Comparison of ENCODE assay signal across 2 cellular contexts in the genomic region with DNA sequence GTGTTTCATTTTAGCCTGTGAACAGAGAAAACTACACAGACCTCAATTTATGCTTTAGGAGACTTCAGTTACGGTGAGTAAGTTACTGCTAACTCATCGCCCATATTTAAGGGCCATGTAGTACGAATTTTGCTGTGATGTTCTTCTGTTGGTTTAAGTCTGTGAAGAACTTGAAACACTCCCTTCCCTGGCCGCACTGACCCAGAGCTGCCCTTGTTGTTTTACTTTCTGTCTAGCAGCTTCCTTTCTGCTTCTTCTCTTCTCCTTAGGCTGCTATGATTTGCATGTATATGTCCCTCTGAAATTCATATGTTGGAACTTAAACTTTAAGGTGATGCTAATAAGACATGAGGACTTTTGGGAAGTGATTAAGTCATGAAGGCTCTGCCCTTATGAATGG.
TF ChIP-seq lines count a peak whose summit lies in the region.

No MANE protein-coding gene starts in this region.

TF ChIP-seq in GM23338, 12 proteins besides CTCF, POLR2A, EP300 and RAD21 (continued from another document):
- TF ChIP-seq, protein P1, sequence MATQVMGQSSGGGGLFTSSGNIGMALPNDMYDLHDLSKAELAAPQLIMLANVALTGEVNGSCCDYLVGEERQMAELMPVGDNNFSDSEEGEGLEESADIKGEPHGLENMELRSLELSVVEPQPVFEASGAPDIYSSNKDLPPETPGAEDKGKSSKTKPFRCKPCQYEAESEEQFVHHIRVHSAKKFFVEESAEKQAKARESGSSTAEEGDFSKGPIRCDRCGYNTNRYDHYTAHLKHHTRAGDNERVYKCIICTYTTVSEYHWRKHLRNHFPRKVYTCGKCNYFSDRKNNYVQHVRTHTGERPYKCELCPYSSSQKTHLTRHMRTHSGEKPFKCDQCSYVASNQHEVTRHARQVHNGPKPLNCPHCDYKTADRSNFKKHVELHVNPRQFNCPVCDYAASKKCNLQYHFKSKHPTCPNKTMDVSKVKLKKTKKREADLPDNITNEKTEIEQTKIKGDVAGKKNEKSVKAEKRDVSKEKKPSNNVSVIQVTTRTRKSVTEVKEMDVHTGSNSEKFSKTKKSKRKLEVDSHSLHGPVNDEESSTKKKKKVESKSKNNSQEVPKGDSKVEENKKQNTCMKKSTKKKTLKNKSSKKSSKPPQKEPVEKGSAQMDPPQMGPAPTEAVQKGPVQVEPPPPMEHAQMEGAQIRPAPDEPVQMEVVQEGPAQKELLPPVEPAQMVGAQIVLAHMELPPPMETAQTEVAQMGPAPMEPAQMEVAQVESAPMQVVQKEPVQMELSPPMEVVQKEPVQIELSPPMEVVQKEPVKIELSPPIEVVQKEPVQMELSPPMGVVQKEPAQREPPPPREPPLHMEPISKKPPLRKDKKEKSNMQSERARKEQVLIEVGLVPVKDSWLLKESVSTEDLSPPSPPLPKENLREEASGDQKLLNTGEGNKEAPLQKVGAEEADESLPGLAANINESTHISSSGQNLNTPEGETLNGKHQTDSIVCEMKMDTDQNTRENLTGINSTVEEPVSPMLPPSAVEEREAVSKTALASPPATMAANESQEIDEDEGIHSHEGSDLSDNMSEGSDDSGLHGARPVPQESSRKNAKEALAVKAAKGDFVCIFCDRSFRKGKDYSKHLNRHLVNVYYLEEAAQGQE (IDR thresholded peaks at IDR 0.05; ENCODE audit: unreplicated experiment): no peak
- no peak for TF ChIP-seq ZNF331 (CRISPR knock-in tag; IDR thresholded peaks at IDR 0.05; ENCODE audit: low read depth)
- no peak for TF ChIP-seq ZNF114 (CRISPR knock-in tag; IDR thresholded peaks at IDR 0.05)
- TF ChIP-seq, protein P2, sequence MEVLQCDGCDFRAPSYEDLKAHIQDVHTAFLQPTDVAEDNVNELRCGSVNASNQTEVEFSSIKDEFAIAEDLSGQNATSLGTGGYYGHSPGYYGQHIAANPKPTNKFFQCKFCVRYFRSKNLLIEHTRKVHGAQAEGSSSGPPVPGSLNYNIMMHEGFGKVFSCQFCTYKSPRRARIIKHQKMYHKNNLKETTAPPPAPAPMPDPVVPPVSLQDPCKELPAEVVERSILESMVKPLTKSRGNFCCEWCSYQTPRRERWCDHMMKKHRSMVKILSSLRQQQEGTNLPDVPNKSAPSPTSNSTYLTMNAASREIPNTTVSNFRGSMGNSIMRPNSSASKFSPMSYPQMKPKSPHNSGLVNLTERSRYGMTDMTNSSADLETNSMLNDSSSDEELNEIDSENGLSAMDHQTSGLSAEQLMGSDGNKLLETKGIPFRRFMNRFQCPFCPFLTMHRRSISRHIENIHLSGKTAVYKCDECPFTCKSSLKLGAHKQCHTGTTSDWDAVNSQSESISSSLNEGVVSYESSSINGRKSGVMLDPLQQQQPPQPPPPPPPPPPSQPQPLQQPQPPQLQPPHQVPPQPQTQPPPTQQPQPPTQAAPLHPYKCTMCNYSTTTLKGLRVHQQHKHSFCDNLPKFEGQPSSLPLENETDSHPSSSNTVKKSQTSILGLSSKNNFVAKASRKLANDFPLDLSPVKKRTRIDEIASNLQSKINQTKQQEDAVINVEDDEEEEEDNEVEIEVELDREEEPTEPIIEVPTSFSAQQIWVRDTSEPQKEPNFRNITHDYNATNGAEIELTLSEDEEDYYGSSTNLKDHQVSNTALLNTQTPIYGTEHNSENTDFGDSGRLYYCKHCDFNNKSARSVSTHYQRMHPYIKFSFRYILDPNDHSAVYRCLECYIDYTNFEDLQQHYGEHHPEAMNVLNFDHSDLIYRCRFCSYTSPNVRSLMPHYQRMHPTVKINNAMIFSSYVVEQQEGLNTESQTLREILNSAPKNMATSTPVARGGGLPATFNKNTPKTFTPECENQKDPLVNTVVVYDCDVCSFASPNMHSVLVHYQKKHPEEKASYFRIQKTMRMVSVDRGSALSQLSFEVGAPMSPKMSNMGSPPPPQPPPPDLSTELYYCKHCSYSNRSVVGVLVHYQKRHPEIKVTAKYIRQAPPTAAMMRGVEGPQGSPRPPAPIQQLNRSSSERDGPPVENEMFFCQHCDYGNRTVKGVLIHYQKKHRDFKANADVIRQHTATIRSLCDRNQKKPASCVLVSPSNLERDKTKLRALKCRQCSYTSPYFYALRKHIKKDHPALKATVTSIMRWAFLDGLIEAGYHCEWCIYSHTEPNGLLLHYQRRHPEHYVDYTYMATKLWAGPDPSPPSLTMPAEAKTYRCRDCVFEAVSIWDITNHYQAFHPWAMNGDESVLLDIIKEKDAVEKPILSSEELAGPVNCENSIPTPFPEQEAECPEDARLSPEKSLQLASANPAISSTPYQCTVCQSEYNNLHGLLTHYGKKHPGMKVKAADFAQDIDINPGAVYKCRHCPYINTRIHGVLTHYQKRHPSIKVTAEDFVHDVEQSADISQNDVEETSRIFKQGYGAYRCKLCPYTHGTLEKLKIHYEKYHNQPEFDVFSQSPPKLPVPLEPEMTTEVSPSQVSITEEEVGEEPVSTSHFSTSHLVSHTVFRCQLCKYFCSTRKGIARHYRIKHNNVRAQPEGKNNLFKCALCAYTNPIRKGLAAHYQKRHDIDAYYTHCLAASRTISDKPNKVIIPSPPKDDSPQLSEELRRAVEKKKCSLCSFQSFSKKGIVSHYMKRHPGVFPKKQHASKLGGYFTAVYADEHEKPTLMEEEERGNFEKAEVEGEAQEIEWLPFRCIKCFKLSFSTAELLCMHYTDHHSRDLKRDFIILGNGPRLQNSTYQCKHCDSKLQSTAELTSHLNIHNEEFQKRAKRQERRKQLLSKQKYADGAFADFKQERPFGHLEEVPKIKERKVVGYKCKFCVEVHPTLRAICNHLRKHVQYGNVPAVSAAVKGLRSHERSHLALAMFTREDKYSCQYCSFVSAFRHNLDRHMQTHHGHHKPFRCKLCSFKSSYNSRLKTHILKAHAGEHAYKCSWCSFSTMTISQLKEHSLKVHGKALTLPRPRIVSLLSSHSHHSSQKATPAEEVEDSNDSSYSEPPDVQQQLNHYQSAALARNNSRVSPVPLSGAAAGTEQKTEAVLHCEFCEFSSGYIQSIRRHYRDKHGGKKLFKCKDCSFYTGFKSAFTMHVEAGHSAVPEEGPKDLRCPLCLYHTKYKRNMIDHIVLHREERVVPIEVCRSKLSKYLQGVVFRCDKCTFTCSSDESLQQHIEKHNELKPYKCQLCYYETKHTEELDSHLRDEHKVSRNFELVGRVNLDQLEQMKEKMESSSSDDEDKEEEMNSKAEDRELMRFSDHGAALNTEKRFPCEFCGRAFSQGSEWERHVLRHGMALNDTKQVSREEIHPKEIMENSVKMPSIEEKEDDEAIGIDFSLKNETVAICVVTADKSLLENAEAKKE (CRISPR knock-in tag; IDR thresholded peaks at IDR 0.05): no peak
- no peak for TF ChIP-seq EZH2 (IDR thresholded peaks at IDR 0.05; ENCODE audit: low read depth, unreplicated experiment)
- TF ChIP-seq, protein P3, sequence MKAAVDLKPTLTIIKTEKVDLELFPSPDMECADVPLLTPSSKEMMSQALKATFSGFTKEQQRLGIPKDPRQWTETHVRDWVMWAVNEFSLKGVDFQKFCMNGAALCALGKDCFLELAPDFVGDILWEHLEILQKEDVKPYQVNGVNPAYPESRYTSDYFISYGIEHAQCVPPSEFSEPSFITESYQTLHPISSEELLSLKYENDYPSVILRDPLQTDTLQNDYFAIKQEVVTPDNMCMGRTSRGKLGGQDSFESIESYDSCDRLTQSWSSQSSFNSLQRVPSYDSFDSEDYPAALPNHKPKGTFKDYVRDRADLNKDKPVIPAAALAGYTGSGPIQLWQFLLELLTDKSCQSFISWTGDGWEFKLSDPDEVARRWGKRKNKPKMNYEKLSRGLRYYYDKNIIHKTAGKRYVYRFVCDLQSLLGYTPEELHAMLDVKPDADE (IDR thresholded peaks at IDR 0.05): no peak

TF ChIP-seq in HepG2, 621 proteins besides CTCF, POLR2A, EP300 and RAD21 (continued from another document):
- TF ChIP-seq, protein P4, sequence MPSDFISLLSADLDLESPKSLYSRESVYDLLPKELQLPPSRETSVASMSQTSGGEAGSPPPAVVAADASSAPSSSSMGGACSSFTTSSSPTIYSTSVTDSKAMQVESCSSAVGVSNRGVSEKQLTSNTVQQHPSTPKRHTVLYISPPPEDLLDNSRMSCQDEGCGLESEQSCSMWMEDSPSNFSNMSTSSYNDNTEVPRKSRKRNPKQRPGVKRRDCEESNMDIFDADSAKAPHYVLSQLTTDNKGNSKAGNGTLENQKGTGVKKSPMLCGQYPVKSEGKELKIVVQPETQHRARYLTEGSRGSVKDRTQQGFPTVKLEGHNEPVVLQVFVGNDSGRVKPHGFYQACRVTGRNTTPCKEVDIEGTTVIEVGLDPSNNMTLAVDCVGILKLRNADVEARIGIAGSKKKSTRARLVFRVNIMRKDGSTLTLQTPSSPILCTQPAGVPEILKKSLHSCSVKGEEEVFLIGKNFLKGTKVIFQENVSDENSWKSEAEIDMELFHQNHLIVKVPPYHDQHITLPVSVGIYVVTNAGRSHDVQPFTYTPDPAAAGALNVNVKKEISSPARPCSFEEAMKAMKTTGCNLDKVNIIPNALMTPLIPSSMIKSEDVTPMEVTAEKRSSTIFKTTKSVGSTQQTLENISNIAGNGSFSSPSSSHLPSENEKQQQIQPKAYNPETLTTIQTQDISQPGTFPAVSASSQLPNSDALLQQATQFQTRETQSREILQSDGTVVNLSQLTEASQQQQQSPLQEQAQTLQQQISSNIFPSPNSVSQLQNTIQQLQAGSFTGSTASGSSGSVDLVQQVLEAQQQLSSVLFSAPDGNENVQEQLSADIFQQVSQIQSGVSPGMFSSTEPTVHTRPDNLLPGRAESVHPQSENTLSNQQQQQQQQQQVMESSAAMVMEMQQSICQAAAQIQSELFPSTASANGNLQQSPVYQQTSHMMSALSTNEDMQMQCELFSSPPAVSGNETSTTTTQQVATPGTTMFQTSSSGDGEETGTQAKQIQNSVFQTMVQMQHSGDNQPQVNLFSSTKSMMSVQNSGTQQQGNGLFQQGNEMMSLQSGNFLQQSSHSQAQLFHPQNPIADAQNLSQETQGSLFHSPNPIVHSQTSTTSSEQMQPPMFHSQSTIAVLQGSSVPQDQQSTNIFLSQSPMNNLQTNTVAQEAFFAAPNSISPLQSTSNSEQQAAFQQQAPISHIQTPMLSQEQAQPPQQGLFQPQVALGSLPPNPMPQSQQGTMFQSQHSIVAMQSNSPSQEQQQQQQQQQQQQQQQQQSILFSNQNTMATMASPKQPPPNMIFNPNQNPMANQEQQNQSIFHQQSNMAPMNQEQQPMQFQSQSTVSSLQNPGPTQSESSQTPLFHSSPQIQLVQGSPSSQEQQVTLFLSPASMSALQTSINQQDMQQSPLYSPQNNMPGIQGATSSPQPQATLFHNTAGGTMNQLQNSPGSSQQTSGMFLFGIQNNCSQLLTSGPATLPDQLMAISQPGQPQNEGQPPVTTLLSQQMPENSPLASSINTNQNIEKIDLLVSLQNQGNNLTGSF (CRISPR knock-in tag; IDR thresholded peaks at IDR 0.05): no peak
- TF ChIP-seq ZNF530 (CRISPR knock-in tag; IDR thresholded peaks at IDR 0.05; ENCODE audit: low read depth): no peak
